14 cellular contexts compared by ENCODE assay signal in the genomic region with DNA sequence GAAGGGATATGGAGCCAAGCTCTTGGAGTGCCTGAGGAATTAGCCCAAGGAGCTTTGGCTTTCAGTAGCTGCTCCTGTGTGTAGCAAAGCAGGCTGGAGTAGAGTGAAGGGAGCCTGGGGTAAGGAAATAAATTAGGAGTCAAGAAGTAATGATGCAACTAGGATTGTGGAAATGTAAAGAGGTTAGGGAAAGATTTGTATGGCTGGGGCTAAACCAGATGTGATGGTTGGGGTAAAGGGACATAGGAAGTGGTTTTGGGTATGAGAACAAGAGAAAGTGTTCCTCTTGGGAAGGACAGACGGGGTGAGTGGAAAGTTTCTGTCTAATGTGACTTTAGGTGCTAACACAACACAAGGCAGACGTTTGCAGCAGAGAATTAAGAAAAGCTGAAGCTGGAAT. TPM values are rescaled to one million over a fixed set of nuclear protein-coding genes. Genes with fewer than 3 reads are reported as not detected.
DNase-seq lines count a peak whose midpoint lies in the region; ATAC-seq and TF ChIP-seq lines count a peak whose summit lies in the region.
"Had no signal": no experiment of that assay in that cellular context is flagged by ENCODE, and none has a peak within 500 bp of the region (broad histone marks: within the 10 kb centered on the region; RNA-seq: fewer than 3 reads in every experiment).

No MANE protein-coding gene starts in this region.

- H3K9me3 Mint-ChIP-seq in CD4-positive, CD25-positive, alpha-beta regulatory T cell: no peaks in the 10 kb centered on the region
- H3K9me3 Mint-ChIP-seq in GM23338 (peaks cover 9% of the 10 kb centered on the region), nephron progenitor cell (peaks cover 23% of the 10 kb centered on the region)
- no peaks in the 10 kb centered on the region for H3K9me3 Mint-ChIP-seq in activated naive CD8-positive, alpha-beta T cell (ENCODE audit: low read depth)

- peak overlapping the region in 3 of 4 donors; percentile 3 to 20 (median 4) for H3K4me3 Mint-ChIP-seq in CD4-positive, CD25-positive, alpha-beta regulatory T cell
- H3K4me3 Mint-ChIP-seq in GM23338: no peak overlapping the region
- peak overlapping the region; percentile 55 for H3K4me3 Mint-ChIP-seq in activated naive CD8-positive, alpha-beta T cell
- no peak overlapping the region for H3K4me3 Mint-ChIP-seq in nephron progenitor cell
- H3K4me3 Mint-ChIP-seq: activated CD8-positive, alpha-beta memory T cell treated with anti-CD3 and anti-CD28 coated beads, Interleukin-2, amount 10 ng/mL, durations not matched to agents 7 days and 5 days; nephron had no signal

- H2AFZ ChIP-seq in GM23338 (no peak overlapping the region), OCI-LY7 (ENCODE audit: low read length) (no peak overlapping the region)

- no peaks in the 10 kb centered on the region for H3K9me3 ChIP-seq in CD4-positive, CD25-positive, alpha-beta regulatory T cell (ENCODE audit: control insufficient read depth in 2 of 2, low read length in 2 of 2)
- H3K9me3 ChIP-seq in OCI-LY7 (ENCODE audit: low read length): 0 out of 2 replicates have a peak, but pooled peaks cover 14% of the 10 kb centered on the region
- H3K9me3 ChIP-seq: right atrium auricular region had no signal

- H3K27me3 ChIP-seq in CD4-positive, CD25-positive, alpha-beta regulatory T cell (ENCODE audit: control insufficient read depth, insufficient read depth, low read length): no peaks in the 10 kb centered on the region
- H3K27me3 ChIP-seq in GM23338 (ENCODE audit: insufficient read depth): no peaks in the 10 kb centered on the region
- H3K27me3 ChIP-seq: right atrium auricular region had no signal

- H3K36me3 Mint-ChIP-seq in CD4-positive, CD25-positive, alpha-beta regulatory T cell: peaks cover 31% of the 10 kb centered on the region
- H3K36me3 Mint-ChIP-seq in GM23338 (ENCODE audit: low read depth) (peaks cover 34% of the 10 kb centered on the region), nephron progenitor cell (ENCODE audit: low read depth) (peaks cover 75% of the 10 kb centered on the region)
- peaks cover 11% of the 10 kb centered on the region for H3K36me3 Mint-ChIP-seq in activated naive CD8-positive, alpha-beta T cell

- no peaks in the 10 kb centered on the region; the same call in 1 of the 2 replicates for H3F3A ChIP-seq in GM23338 (replicated peaks; ENCODE audit: low read depth)

- CTCF ChIA-PET in OCI-LY7 (lab: Charles Lee; ENCODE audit: unreplicated experiment): no interaction called here

- H4K20me1 ChIP-seq in GM23338 (replicated peaks; ENCODE audit: insufficient read depth): peaks cover 52% of the 10 kb centered on the region
- H4K20me1 ChIP-seq in OCI-LY7 (ENCODE audit: insufficient read depth, low read length): 0 out of 2 replicates have a peak, but pooled peaks cover 4% of the 10 kb centered on the region

- H3K79me2 ChIP-seq in GM23338 (replicated peaks; ENCODE audit: insufficient read depth) (peaks cover 97% of the 10 kb centered on the region), OCI-LY7 (ENCODE audit: insufficient read depth, low read depth, low read length) (peaks cover 67% of the 10 kb centered on the region)

- TF ChIP-seq CTCF in GM23338 (conservative IDR thresholded peaks at IDR 0.05; ENCODE audit: low read depth in 2 of 2): no peak
- no peak for TF ChIP-seq CTCF in nephron progenitor cell (IDR thresholded peaks at IDR 0.05)
- no peak for TF ChIP-seq CTCF in OCI-LY7 (conservative IDR thresholded peaks at IDR 0.05; ENCODE audit: low read length)

- ATAC-seq in CD4-positive, CD25-positive, alpha-beta regulatory T cell (ENCODE audit: low read depth in 2 of 2): no peak
- ATAC-seq in GM23338 (peak; percentile 49; the same call in 2 of the 3 replicates), GM19324 (IDR thresholded peaks at IDR 0.05; ENCODE audit: low FRiP score, unreplicated experiment) (no peak), GM18907 (IDR thresholded peaks at IDR 0.05; ENCODE audit: unreplicated experiment) (no peak), GM18498 (IDR thresholded peaks at IDR 0.05; ENCODE audit: unreplicated experiment) (no peak)
- ATAC-seq: activated CD8-positive, alpha-beta memory T cell treated with anti-CD3 and anti-CD28 coated beads, Interleukin-2, amount 10 ng/mL, durations not matched to agents 7 days and 5 days had no signal

- H3K4me2 ChIP-seq in GM23338: peak overlapping the region; percentile 23; the same call in 1 of the 2 replicates
- no peak overlapping the region for H3K4me2 ChIP-seq in OCI-LY7 (ENCODE audit: low read length)

- peak overlapping the region; percentile 22 to 70 (median 25) for H3K27ac Mint-ChIP-seq in CD4-positive, CD25-positive, alpha-beta regulatory T cell
- peak overlapping the region; percentile 57 for H3K27ac Mint-ChIP-seq in GM23338
- peak overlapping the region; percentile 73 for H3K27ac Mint-ChIP-seq in activated naive CD8-positive, alpha-beta T cell
- peak overlapping the region; percentile 92 for H3K27ac Mint-ChIP-seq in nephron progenitor cell
- H3K27ac Mint-ChIP-seq: activated CD8-positive, alpha-beta memory T cell treated with anti-CD3 and anti-CD28 coated beads, Interleukin-2, amount 10 ng/mL, durations not matched to agents 7 days and 5 days had no signal

- H3K4me1 ChIP-seq in CD4-positive, CD25-positive, alpha-beta regulatory T cell (ENCODE audit: control insufficient read depth, insufficient read depth, low read length, poor library complexity, severe bottlenecking): peaks cover 23% of the 10 kb centered on the region
- H3K4me1 ChIP-seq in GM23338 (ENCODE audit: insufficient read depth): peaks cover 21% of the 10 kb centered on the region
- no peaks in the 10 kb centered on the region for H3K4me1 ChIP-seq in OCI-LY7 (ENCODE audit: insufficient read depth, low read length, poor library complexity, severe bottlenecking)

- POLR2A ChIA-PET in OCI-LY7 (lab: Charles Lee): interaction anchor here (1.0 to 1.6 kb wide), 3 partner anchors 8 to 32 kb away, joined by 3 to 4 read pairs (median 4); no protein-coding TSS in a partner anchor

- no TSS peak for BruUV-seq in OCI-LY7 (replicated peaks; lab: Mats Ljungman, UMichigan)

- DNase-seq in CD4-positive, CD25-positive, alpha-beta regulatory T cell: no peak
- no peak for DNase-seq in GM23338 (ENCODE audit: low spot score)
- no peak for DNase-seq in nephron progenitor cell
- DNase-seq in OCI-LY7 (ENCODE audit: low spot score): no peak
- DNase-seq: activated CD8-positive, alpha-beta memory T cell treated with anti-CD3 and anti-CD28 coated beads, Interleukin-2, amount 10 ng/mL, durations not matched to agents 7 days and 5 days; amygdala; SHP77; stimulated activated CD4-positive, alpha-beta T cell treated with anti-CD3 and anti-CD28 coated beads, Interleukin-2, amount 100 ng/mL, for 24 hours had no signal

- H3K36me3 ChIP-seq in CD4-positive, CD25-positive, alpha-beta regulatory T cell (ENCODE audit: control insufficient read depth, insufficient read depth, low read length): peaks cover 4% of the 10 kb centered on the region
- H3K36me3 ChIP-seq in GM23338 (ENCODE audit: insufficient read depth): no peaks in the 10 kb centered on the region
- H3K36me3 ChIP-seq in OCI-LY7 (ENCODE audit: insufficient read depth, low read length): peaks cover 31% of the 10 kb centered on the region
- H3K36me3 ChIP-seq: right atrium auricular region had no signal

- no peak overlapping the region for H3K27ac ChIP-seq in CD4-positive, CD25-positive, alpha-beta regulatory T cell (ENCODE audit: insufficient read depth, low read length, poor library complexity, severe bottlenecking)
- H3K27ac ChIP-seq in GM23338 (ENCODE audit: low read depth) (peak overlapping the region; percentile 46; the same call in 1 of the 2 replicates), OCI-LY7 (ENCODE audit: low read depth, low read length, poor library complexity, severe bottlenecking) (no peak overlapping the region)
- H3K27ac ChIP-seq: right atrium auricular region had no signal

- no peaks in the 10 kb centered on the region for H3K27me3 Mint-ChIP-seq in CD4-positive, CD25-positive, alpha-beta regulatory T cell
- H3K27me3 Mint-ChIP-seq in GM23338 (ENCODE audit: insufficient read depth, low read depth, poor library complexity): peaks cover 6% of the 10 kb centered on the region
- no peaks in the 10 kb centered on the region for H3K27me3 Mint-ChIP-seq in activated naive CD8-positive, alpha-beta T cell
- H3K27me3 Mint-ChIP-seq in nephron progenitor cell (ENCODE audit: low read depth, poor library complexity): peaks cover 3% of the 10 kb centered on the region
- H3K27me3 Mint-ChIP-seq: activated CD8-positive, alpha-beta memory T cell treated with anti-CD3 and anti-CD28 coated beads, Interleukin-2, amount 10 ng/mL, durations not matched to agents 7 days and 5 days had no signal

- peak overlapping the region; percentile 42 for H3K4me3 ChIP-seq in CD4-positive, CD25-positive, alpha-beta regulatory T cell (ENCODE audit: low read depth, low read length)
- H3K4me3 ChIP-seq in GM23338 (no peak overlapping the region), OCI-LY7 (ENCODE audit: low read depth, low read length, poor library complexity, severe bottlenecking) (no peak overlapping the region)
- H3K4me3 ChIP-seq: right atrium auricular region had no signal

- peaks cover 33 to 90% (median 62%) of the 10 kb centered on the region in 4 donors for H3K4me1 Mint-ChIP-seq in CD4-positive, CD25-positive, alpha-beta regulatory T cell
- peaks cover 51% of the 10 kb centered on the region for H3K4me1 Mint-ChIP-seq in GM23338
- H3K4me1 Mint-ChIP-seq in activated naive CD8-positive, alpha-beta T cell (ENCODE audit: low read depth): peaks cover 78% of the 10 kb centered on the region
- H3K4me1 Mint-ChIP-seq in nephron progenitor cell: peaks cover 31% of the 10 kb centered on the region

- no peaks in the 10 kb centered on the region for H3K9me2 ChIP-seq in GM23338 (ENCODE audit: insufficient read depth)
- no peaks in the 10 kb centered on the region for H3K9me2 ChIP-seq in OCI-LY7 (ENCODE audit: insufficient read depth, low read length)

- intact Hi-C loops in OCI-LY7 (cut with micrococcal nuclease; ENCODE audit: unreplicated experiment): no loop called here

TF ChIP-seq in GM23338, 12 proteins besides CTCF, POLR2A, EP300 and RAD21 (continues in another document):
- TF ChIP-seq EZH2phosphoT487 (IDR thresholded peaks at IDR 0.05; ENCODE audit: unreplicated experiment): no peak

RNA-seq across cellular contexts. Expression of a gene that starts 41.4 kb away (rescaled TPM):
- total RNA-seq in CD4-positive, CD25-positive, alpha-beta regulatory T cell: 156 TPM
- polyA plus RNA-seq in CD4-positive, CD25-positive, alpha-beta regulatory T cell: 100 to 1,000 TPM; 179 to 200 (median 186) TPM
- total RNA-seq in GM23338 (2014; rRNA removed; shearing (Covaris generic)): 79.5 and 89.8 TPM in 2 replicates
- polyA plus RNA-seq in GM23338 (2016; fragmentation: Nextera tagmentation; extraction: Ambion mirVana): 131 and 156 TPM in 2 replicates
- 24.5 and 30.1 TPM in 2 replicates for total RNA-seq in OCI-LY7 (2014; rRNA removed; shearing (Covaris generic))
- 129 and 143 TPM in 2 replicates for total RNA-seq in OCI-LY7 (2022)

Comparison
In these comparisons a context has a peak if more than half of its experiments do, and no peak if none do; other contexts are left out.
1. H3K27ac Mint-ChIP-seq: peak in every context shown above with its lines; median percentile 92 in nephron progenitor cell; 73 in activated naive CD8-positive, alpha-beta T cell; 57 in GM23338; 25 in CD4-positive, CD25-positive, alpha-beta regulatory T cell.
2. H3K4me3 Mint-ChIP-seq: peak in CD4-positive, CD25-positive, alpha-beta regulatory T cell (3 of 4) and activated naive CD8-positive, alpha-beta T cell (single experiment); none in GM23338 (single experiment) and nephron progenitor cell (single experiment).